Comparison of ENCODE assay signal across 17 cellular contexts in genomic region chr12:109626378-109627115, GRCh38. TPM values are rescaled to one million over a fixed set of nuclear protein-coding genes. Genes with fewer than 3 reads are reported as not detected.
DNase-seq lines count a peak whose midpoint lies in the region; ATAC-seq and TF ChIP-seq lines count a peak whose summit lies in the region.
"Had no signal": no experiment of that assay in that cellular context is flagged by ENCODE, and none has a peak within 500 bp of the region (broad histone marks: within the 10 kb centered on the region; RNA-seq: fewer than 3 reads in every experiment).

No MANE protein-coding gene starts in this region.

- H4K91ac ChIP-seq in neuronal stem cell (ENCODE audit: low read depth, low read length, poor library complexity) = no peak overlapping the region

- H3K14ac ChIP-seq in neuronal stem cell (ENCODE audit: low read length) = no peak overlapping the region

- POLR2A ChIA-PET in A673 (lab: Charles Lee; ENCODE audit: low non-redundant PET) = no interaction called here

- CTCF ChIA-PET in A673 (lab: Charles Lee) = no interaction called here

- H2AFZ ChIP-seq in neuronal stem cell (ENCODE audit: low read length) = no peak overlapping the region

- H3K4me1 ChIP-seq in neuronal stem cell (ENCODE audit: control insufficient read depth in 2 of 2, insufficient read depth in 1 of 2, low read depth in 1 of 2, low read length in 2 of 2) (peaks cover 3 to 38% of the 10 kb centered on the region in 2 donors), A673 (ENCODE audit: insufficient read depth, low read length, poor library complexity, severe bottlenecking) (peaks cover 11% of the 10 kb centered on the region)
- H3K4me1 ChIP-seq: Caco-2 had no signal

- H2BK5ac ChIP-seq in neuronal stem cell (ENCODE audit: low read length) = no peak overlapping the region

- H3K4me2 ChIP-seq in neuronal stem cell (ENCODE audit: insufficient read depth, low read length, poor library complexity, severe bottlenecking) = no peak overlapping the region

- H2BK120ac ChIP-seq in neuronal stem cell (ENCODE audit: low read depth, low read length) = peak overlapping the region; percentile 8

- H3K18ac ChIP-seq in neuronal stem cell (ENCODE audit: low read length) = peak overlapping the region; percentile 73

- intact Hi-C loops in Right ventricle myocardium inferior (cut with DNase I) (no loop called here), left cardiac atrium (cut with DNase I) (no loop called here), A673 (cut with micrococcal nuclease; ENCODE audit: unreplicated experiment) (no loop called here)

- no peak for TF ChIP-seq CTCF in A673 (conservative IDR thresholded peaks at IDR 0.05; ENCODE audit: low read depth, low read length)

- no peak overlapping the region for H2BK12ac ChIP-seq in neuronal stem cell (ENCODE audit: low read length)

- no peaks in the 10 kb centered on the region for H3K9me3 ChIP-seq in neuronal stem cell (replicated peaks in 1 of 2; ENCODE audit: control insufficient read depth in 2 of 2, insufficient read depth in 1 of 2, low read depth in 1 of 2, low read length in 2 of 2)
- no peaks in the 10 kb centered on the region for H3K9me3 ChIP-seq in A673 (ENCODE audit: low read depth, low read length, poor library complexity, severe bottlenecking)
- H3K9me3 ChIP-seq: Caco-2 had no signal

- no TSS peak for BruUV-seq in A673 (replicated peaks; lab: Mats Ljungman, UMichigan)

- H2BK15ac ChIP-seq in neuronal stem cell (ENCODE audit: low read length) = no peak overlapping the region

- H3K27ac ChIP-seq in neuronal stem cell (replicated peaks; ENCODE audit: low read length) (no peak overlapping the region), A673 (ENCODE audit: low read depth, low read length, poor library complexity, severe bottlenecking) (no peak overlapping the region)
- H3K27ac ChIP-seq: HL-60 had no signal

- H3K79me1 ChIP-seq in neuronal stem cell (ENCODE audit: low read depth, low read length) = no peaks in the 10 kb centered on the region

- no CpG with 5 or more reads among the region's 7 CpGs for WGBS in neuronal stem cell (ENCODE audit: extremely low coverage in 2 of 2, insufficient read length in 2 of 2, insufficient replicate concordance in 1 of 2), 2 donors

- no peak for ATAC-seq in Right ventricle myocardium inferior
- ATAC-seq in left cardiac atrium = no peak
- ATAC-seq: SK-N-SH treated with all-trans-retinoic acid at 6 μM for 48 hours had no signal

- H3K4me3 ChIP-seq in neuronal stem cell (ENCODE audit: low read length in 2 of 2) = no peak overlapping the region
- H3K4me3 ChIP-seq in A673 (ENCODE audit: low read depth, low read length, poor library complexity, severe bottlenecking) = no peak overlapping the region

- peak; percentile 22 for DNase-seq in Right ventricle myocardium inferior (ENCODE audit: missing footprints)
- DNase-seq in left cardiac atrium = no peak
- DNase-seq in globus pallidus (ENCODE audit: low spot score) = peak; percentile 98
- DNase-seq in neuronal stem cell (ENCODE audit: low spot score) = no peak
- no peak for DNase-seq in A673 (ENCODE audit: low spot score)
- no peak for DNase-seq in NCI-H1436 (lab: John Stamatoyannopoulos, UW)
- DNase-seq in T1000 (lab: John Stamatoyannopoulos, UW) = no peak
- DNase-seq in stimulated activated CD4-positive, alpha-beta T cell treated with anti-CD3 and anti-CD28 coated beads, Interleukin-2, amount 100 ng/mL, for 24 hours = no peak
- DNase-seq: Caco-2, H9, KBM-7, NCI-H1694, NCI-H446 treated with DMSO at 0.1 percent for 48 hours, NCI-H774, Right ventricle myocardium superior had no signal

- no peak overlapping the region for H3K9ac ChIP-seq in neuronal stem cell (ENCODE audit: low read depth, low read length, poor library complexity)

- no peaks in the 10 kb centered on the region for H3K36me3 ChIP-seq in neuronal stem cell (replicated peaks in 1 of 2; ENCODE audit: control insufficient read depth in 2 of 2, insufficient read depth in 2 of 2, low read length in 2 of 2)
- H3K36me3 ChIP-seq in A673 (ENCODE audit: insufficient read depth, low read length, poor library complexity, severe bottlenecking) = no peaks in the 10 kb centered on the region

- H3K27me3 ChIP-seq in neuronal stem cell (ENCODE audit: control insufficient read depth in 3 of 3, insufficient read depth in 3 of 3, low read depth in 1 of 3, low read length in 3 of 3) (peaks cover 0 to 27% (median 0%) of the 10 kb centered on the region in 3 experiments), A673 (replicated peaks; ENCODE audit: insufficient read depth, low read depth, low read length, poor library complexity) (peaks cover 4% of the 10 kb centered on the region)

- no peak overlapping the region for H4K8ac ChIP-seq in neuronal stem cell (ENCODE audit: low read depth, low read length)

- H2AK5ac ChIP-seq in neuronal stem cell (ENCODE audit: low read depth, low read length) = peak overlapping the region; percentile 30

- H3K4ac ChIP-seq in neuronal stem cell (ENCODE audit: low read length) = no peak overlapping the region

- no peak overlapping the region for H3K23ac ChIP-seq in neuronal stem cell (ENCODE audit: low read depth, low read length, poor library complexity)

RNA-seq across cellular contexts. Expression of gene MVK, which starts 53.0 kb away (rescaled TPM):
- total RNA-seq in Right ventricle myocardium inferior (11.8 TPM), left cardiac atrium (10 to 100 TPM; 11.2 to 12.6 TPM), A673 (2021) (45.4 and 56.0 TPM in 2 replicates)
- 25.4 TPM for polyA plus RNA-seq in neuronal stem cell (2013, experiment 1 of 2)
- polyA plus RNA-seq in neuronal stem cell (2013, experiment 2 of 2) = 26.4 TPM

RNA-seq across cellular contexts. Expression of gene MMAB, which starts 53.2 kb away (rescaled TPM):
- total RNA-seq in Right ventricle myocardium inferior (61.7 TPM), left cardiac atrium (10 to 100 TPM; 47.0 to 53.4 TPM), A673 (2021) (97.6 and 104 TPM in 2 replicates)
- polyA plus RNA-seq in neuronal stem cell (2013, experiment 1 of 2) = 27.4 TPM
- polyA plus RNA-seq in neuronal stem cell (2013, experiment 2 of 2) = 27.9 TPM

Comparison
In these comparisons a context has a peak if more than half of its experiments do, and no peak if none do; other contexts are left out.
1. DNase-seq: peak in Right ventricle myocardium inferior (single experiment) and globus pallidus (single experiment); none in left cardiac atrium (single experiment), neuronal stem cell (single experiment), A673 (single experiment), NCI-H1436 (single experiment), T1000 (single experiment) and stimulated activated CD4-positive, alpha-beta T cell treated with anti-CD3 and anti-CD28 coated beads, Interleukin-2, amount 100 ng/mL, for 24 hours (0 of 2).